9 cellular contexts compared by ENCODE assay signal in the genomic region with DNA sequence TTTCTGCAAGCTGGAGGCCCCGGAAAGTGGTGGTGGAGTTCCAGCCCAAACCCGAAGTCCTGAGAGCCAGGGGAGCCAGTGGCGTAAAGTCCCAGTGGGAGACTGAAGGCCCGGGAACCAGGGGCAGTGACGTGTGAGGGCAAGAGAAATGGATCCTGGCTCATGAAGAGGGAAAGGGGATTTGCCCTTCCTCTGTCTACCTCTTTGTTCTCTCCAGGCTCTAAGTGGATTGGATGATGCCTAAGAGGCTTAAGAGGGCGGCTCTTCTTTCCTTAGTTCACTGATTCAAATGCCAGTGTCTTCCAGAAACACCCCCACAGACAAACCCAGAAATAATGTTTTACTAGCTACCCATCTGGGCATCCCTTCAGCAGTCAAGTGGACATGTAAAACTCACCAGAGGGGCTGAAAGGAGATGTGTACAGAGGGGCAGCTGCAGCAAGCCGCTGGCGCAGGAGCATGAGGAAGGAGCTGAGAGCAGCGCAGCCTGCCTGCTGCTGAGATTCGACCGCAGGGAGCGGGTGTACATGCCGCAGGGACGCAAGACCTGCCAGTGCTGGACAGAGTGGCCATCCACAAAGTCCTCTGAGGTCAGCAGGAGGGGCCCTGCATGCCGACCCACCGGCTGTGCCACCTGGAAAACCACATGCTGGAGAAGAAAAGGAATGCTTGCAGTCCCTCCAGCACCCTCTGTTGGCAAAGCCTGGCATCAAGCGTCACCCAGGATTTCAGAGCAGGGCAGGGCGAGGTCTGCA. TPM values are rescaled to one million over a fixed set of nuclear protein-coding genes. Genes with fewer than 3 reads are reported as not detected.
DNase-seq lines count a peak whose midpoint lies in the region; ATAC-seq and TF ChIP-seq lines count a peak whose summit lies in the region.
"Had no signal": no experiment of that assay in that cellular context is flagged by ENCODE, and none has a peak within 500 bp of the region (broad histone marks: within the 10 kb centered on the region; RNA-seq: fewer than 3 reads in every experiment).

No MANE protein-coding gene starts in this region.

- H4K20me1 ChIP-seq in OCI-LY1 (ENCODE audit: insufficient read depth, low read length): no peaks in the 10 kb centered on the region; the same call in 1 of the 2 replicates

- peak overlapping the region in 1 of 2 experiments; percentile 6 for H3K14ac ChIP-seq in mesenchymal stem cell (ENCODE audit: low read length in 2 of 2)

- H2BK15ac ChIP-seq in mesenchymal stem cell (ENCODE audit: low read depth, poor library complexity, severe bottlenecking): no peak overlapping the region

- H3K79me1 ChIP-seq in mesenchymal stem cell (replicated peaks; ENCODE audit: low read length, poor library complexity, severe bottlenecking): peaks cover 23% of the 10 kb centered on the region

- H3K27ac ChIP-seq in OCI-LY1 (ENCODE audit: low read depth, low read length, poor library complexity, severe bottlenecking): no peak overlapping the region
- H3K27ac ChIP-seq in mesenchymal stem cell (ENCODE audit: low read length, poor library complexity, severe bottlenecking): no peak overlapping the region
- H3K27ac ChIP-seq in aorta (ENCODE audit: low read depth in 1 of 2, low read length in 2 of 2): no peak overlapping the region
- H3K27ac ChIP-seq: SJSA1 had no signal

- no peak overlapping the region for H3K4me3 ChIP-seq in OCI-LY1 (ENCODE audit: low read depth, low read length, poor library complexity, severe bottlenecking)
- no peak overlapping the region for H3K4me3 ChIP-seq in mesenchymal stem cell (ENCODE audit: insufficient read depth in 1 of 2, low read depth in 1 of 2, low read length in 2 of 2)
- H3K4me3 ChIP-seq in aorta (ENCODE audit: low read length in 2 of 2): no peak overlapping the region
- H3K4me3 ChIP-seq: SJSA1 had no signal

- peak; percentile 60 for TF ChIP-seq CTCF in OCI-LY1 (IDR thresholded peaks at IDR 0.05; ENCODE audit: low read length)

- in situ Hi-C loops in Caki2 (cut with HindIII; ENCODE audit: low pct_unique_long_range_greater_than_20kb, low sequenced_read_pairs): no loop called here

- ATAC-seq in aorta (ENCODE audit: low FRiP score): peak; percentile 48
- no peak for ATAC-seq in HG02970 (IDR thresholded peaks at IDR 0.05; ENCODE audit: low FRiP score, unreplicated experiment)

- H3K79me2 ChIP-seq in OCI-LY1 (ENCODE audit: insufficient read depth, low read length): no peaks in the 10 kb centered on the region; the same call in 1 of the 2 replicates

- H3K4me1 ChIP-seq in OCI-LY1 (ENCODE audit: insufficient read depth, low read length, severe bottlenecking) (no peaks in the 10 kb centered on the region), mesenchymal stem cell (ENCODE audit: control insufficient read depth, insufficient read depth, low read depth, low read length) (peaks cover 16% of the 10 kb centered on the region), aorta (ENCODE audit: control insufficient read depth in 1 of 2, insufficient read depth in 2 of 2, low read length in 2 of 2) (peaks cover 0 to 2% of the 10 kb centered on the region in 2 donors)

- H3K36me3 ChIP-seq in OCI-LY1 (ENCODE audit: insufficient read depth, low read length): no peaks in the 10 kb centered on the region
- no peaks in the 10 kb centered on the region for H3K36me3 ChIP-seq in mesenchymal stem cell (ENCODE audit: control insufficient read depth in 1 of 2, insufficient read depth in 2 of 2, low read depth in 1 of 2, low read length in 2 of 2)
- no peaks in the 10 kb centered on the region for H3K36me3 ChIP-seq in aorta (ENCODE audit: control insufficient read depth in 1 of 2, insufficient read depth in 2 of 2, low read length in 1 of 2)

- no peak overlapping the region for H2BK120ac ChIP-seq in mesenchymal stem cell (ENCODE audit: low read depth, low read length)

- intact Hi-C loops in aorta (cut with DNase I): no loop called here

- H3K4me2 ChIP-seq in OCI-LY1 (ENCODE audit: low read length) (no peak overlapping the region), mesenchymal stem cell (ENCODE audit: low read length, poor library complexity, severe bottlenecking) (no peak overlapping the region)

- peak overlapping the region; percentile 24 for H4K8ac ChIP-seq in mesenchymal stem cell (ENCODE audit: low read length)

- H3K9me3 ChIP-seq in OCI-LY1 (ENCODE audit: low read length) (peaks cover 6% of the 10 kb centered on the region; the same call in 1 of the 2 replicates), mesenchymal stem cell (ENCODE audit: control insufficient read depth, low read length) (no peaks in the 10 kb centered on the region), aorta (ENCODE audit: control insufficient read depth, low read length) (no peaks in the 10 kb centered on the region)
- H3K9me3 ChIP-seq: SJSA1 had no signal

- H3K4ac ChIP-seq in mesenchymal stem cell (ENCODE audit: low read depth in 1 of 2, low read length in 2 of 2): no peak overlapping the region

- no peaks in the 10 kb centered on the region for H3F3A ChIP-seq in OCI-LY1 (ENCODE audit: insufficient read depth, low read length)

- no peak overlapping the region for H3K23ac ChIP-seq in mesenchymal stem cell (ENCODE audit: low read length in 2 of 2)

- H2AK5ac ChIP-seq in mesenchymal stem cell (ENCODE audit: low read length, severe bottlenecking): no peak overlapping the region

- peak overlapping the region; percentile 73 for H4K91ac ChIP-seq in mesenchymal stem cell (ENCODE audit: low read length)

- H3K9ac ChIP-seq in OCI-LY1 (ENCODE audit: low read length) (no peak overlapping the region), mesenchymal stem cell (ENCODE audit: low read length) (no peak overlapping the region)

- H3K27me3 ChIP-seq in OCI-LY1 (ENCODE audit: insufficient read depth, low read length) (no peaks in the 10 kb centered on the region), mesenchymal stem cell (ENCODE audit: control insufficient read depth in 1 of 2, insufficient read depth in 1 of 2, low read length in 2 of 2) (no peaks in the 10 kb centered on the region), aorta (ENCODE audit: control insufficient read depth in 1 of 2, insufficient read depth in 2 of 2, low read length in 1 of 2) (no peaks in the 10 kb centered on the region)
- H3K27me3 ChIP-seq: SJSA1 had no signal

- WGBS in mesenchymal stem cell: 78% methylated on average over 18 of the region's 18 CpGs
- 74 to 75% methylated on average over 18 of the region's 18 CpGs for WGBS in aorta, 2 donors

- DNase-seq in Caki2 (ENCODE audit: low read depth): peak; percentile 50
- peak; percentile 19 for DNase-seq in HCEC 1CT
- peak; percentile 75 for DNase-seq in ecto neural progenitor cell (ENCODE audit: low spot score)
- no peak for DNase-seq in mesenchymal stem cell
- DNase-seq in aorta: peak in 1 of 2 donors; percentile 55
- DNase-seq in NK-92 (lab: John Stamatoyannopoulos, UW; ENCODE audit: unreplicated experiment): no peak

- H2BK5ac ChIP-seq in mesenchymal stem cell (ENCODE audit: low read depth, low read length, poor library complexity, severe bottlenecking): no peak overlapping the region

- H3K18ac ChIP-seq in mesenchymal stem cell (ENCODE audit: low read depth in 1 of 2, low read length in 2 of 2): peak overlapping the region in 1 of 2 experiments; percentile 54

- H2AFZ ChIP-seq in OCI-LY1 (ENCODE audit: low read length): no peak overlapping the region
- no peak overlapping the region for H2AFZ ChIP-seq in mesenchymal stem cell (ENCODE audit: low read depth, low read length)

- peak overlapping the region in 1 of 2 experiments; percentile 67 for H2BK12ac ChIP-seq in mesenchymal stem cell (ENCODE audit: low read length in 2 of 2)

- no peaks in the 10 kb centered on the region for H3K9me2 ChIP-seq in OCI-LY1 (ENCODE audit: low read depth, low read length)

RNA-seq across cellular contexts. Expression of a gene that starts 29.5 kb away (rescaled TPM):
- 33.0 and 74.2 TPM in 2 replicates for total RNA-seq in Caki2 (2014; rRNA removed; shearing (Covaris generic); ENCODE audit: low replicate concordance)
- 35.1 TPM for polyA plus RNA-seq in mesenchymal stem cell (2013, experiment 1 of 2)
- 33.1 TPM for polyA plus RNA-seq in mesenchymal stem cell (2013, experiment 2 of 2)
- 10 to 100 TPM; 42.9 to 44.2 TPM for total RNA-seq in aorta
- 1 to 10 TPM; 9.6 to 9.9 TPM for polyA plus RNA-seq in aorta

Comparison
In these comparisons a context has a peak if more than half of its experiments do, and no peak if none do; other contexts are left out.
1. DNase-seq: peak in Caki2 (single experiment), HCEC 1CT (single experiment) and ecto neural progenitor cell (single experiment); none in mesenchymal stem cell (single experiment) and NK-92 (single experiment).